24 cellular contexts compared by ENCODE assay signal in genomic region chr15:56923174-56923579, GRCh38. TPM values are rescaled to one million over a fixed set of nuclear protein-coding genes. Genes with fewer than 3 reads are reported as not detected.
DNase-seq lines count a peak whose midpoint lies in the region; ATAC-seq and TF ChIP-seq lines count a peak whose summit lies in the region.
"Had no signal": no experiment of that assay in that cellular context is flagged by ENCODE, and none has a peak within 500 bp of the region (broad histone marks: within the 10 kb centered on the region; RNA-seq: fewer than 3 reads in every experiment).

No MANE protein-coding gene starts in this region.

- H3K9me3 Mint-ChIP-seq in GM23338 (no peaks in the 10 kb centered on the region), chondrocyte (ENCODE audit: low read depth) (no peaks in the 10 kb centered on the region), progenitor cell of endocrine pancreas (ENCODE audit: low read depth) (no peaks in the 10 kb centered on the region)
- H3K9me3 Mint-ChIP-seq: activated CD4-positive, alpha-beta T cell treated with anti-CD3 and anti-CD28 coated beads, Interleukin-2, amount 10 ng/mL, durations not matched to agents 24 days and 14 days; activated T-helper 2 cell treated with anti-CD3 and anti-CD28 coated beads, Interferon-gamma antibody, Interleukin-2, Interleukin-4, amounts not matched to agents 10 μg/mL and 5 μg/mL and 100 μg/mL, durations not matched to agents 14 hours and 24 hours and 36 hours had no signal

- H3K4me1 Mint-ChIP-seq in GM23338 = peaks cover 31% of the 10 kb centered on the region
- peaks cover 60% of the 10 kb centered on the region for H3K4me1 Mint-ChIP-seq in chondrocyte (ENCODE audit: low read depth)
- H3K4me1 Mint-ChIP-seq in progenitor cell of endocrine pancreas (ENCODE audit: low read depth) = peaks cover 42% of the 10 kb centered on the region

- intact Hi-C loops in sciatic nerve (cut with DNase I) = no loop called here
- intact Hi-C loops in gastrocnemius medialis (cut with DNase I; ENCODE audit: low total_unique reads) = no loop called here

- no peaks in the 10 kb centered on the region for H3K9me3 ChIP-seq in Karpas-422 (ENCODE audit: low read length)
- no peaks in the 10 kb centered on the region for H3K9me3 ChIP-seq in gastrocnemius medialis
- H3K9me3 ChIP-seq: esophagus squamous epithelium, left lung, mucosa of descending colon, thyroid gland had no signal

- H3K27me3 ChIP-seq in GM23338 (ENCODE audit: insufficient read depth) = no peaks in the 10 kb centered on the region
- no peaks in the 10 kb centered on the region for H3K27me3 ChIP-seq in Karpas-422 (ENCODE audit: low read length)
- H3K27me3 ChIP-seq in gastrocnemius medialis = no peaks in the 10 kb centered on the region
- H3K27me3 ChIP-seq: esophagus squamous epithelium, left lung, thyroid gland had no signal

- TF ChIP-seq POLR2A in gastrocnemius medialis (IDR thresholded peaks at IDR 0.05) = no peak

- H3K79me2 ChIP-seq in GM23338 (replicated peaks; ENCODE audit: insufficient read depth) (peaks cover 87% of the 10 kb centered on the region), Karpas-422 (ENCODE audit: low read length) (peaks cover 90% of the 10 kb centered on the region)

- H3K4me1 ChIP-seq in GM23338 (ENCODE audit: insufficient read depth) = peaks cover 29% of the 10 kb centered on the region
- peaks cover 68% of the 10 kb centered on the region for H3K4me1 ChIP-seq in Karpas-422 (ENCODE audit: low read length)
- H3K4me1 ChIP-seq in gastrocnemius medialis = peaks cover 43 to 67% of the 10 kb centered on the region in 2 donors

- H3K9me2 ChIP-seq in GM23338 (ENCODE audit: insufficient read depth) (no peaks in the 10 kb centered on the region), Karpas-422 (replicated peaks; ENCODE audit: insufficient read depth, low read length) (no peaks in the 10 kb centered on the region)

- DNase-seq in GM23338 (ENCODE audit: low spot score) = no peak
- no peak for DNase-seq in Karpas-422
- DNase-seq in chondrocyte (ENCODE audit: low spot score) = no peak
- DNase-seq in progenitor cell of endocrine pancreas (ENCODE audit: low spot score, unreplicated experiment) = no peak
- DNase-seq in sciatic nerve (ENCODE audit: low spot score) = no peak
- no peak for DNase-seq in gastrocnemius medialis
- DNase-seq: activated CD4-positive, alpha-beta T cell treated with anti-CD3 and anti-CD28 coated beads, Interleukin-2, amount 10 ng/mL, durations not matched to agents 24 days and 14 days; AML-193; central memory CD4-positive, alpha-beta T cell; effector CD4-positive, alpha-beta T cell; esophagus squamous epithelium; head of caudate nucleus; KBM-7; left lung; mucosa of descending colon; NCI-H1048; NCI-H2029 treated with DMSO at 0.1 percent for 48 hours; nucleus accumbens; right cardiac atrium; thyroid gland had no signal

- H3K4me2 ChIP-seq in GM23338 (no peak overlapping the region), Karpas-422 (ENCODE audit: low read depth, low read length, poor library complexity, severe bottlenecking) (peak overlapping the region; percentile 34)

- H4K20me1 ChIP-seq in GM23338 (replicated peaks; ENCODE audit: insufficient read depth) = no peaks in the 10 kb centered on the region
- no peaks in the 10 kb centered on the region for H4K20me1 ChIP-seq in Karpas-422 (ENCODE audit: insufficient read depth, low read depth, low read length)

- H3K4me3 ChIP-seq in GM23338 (no peak overlapping the region), Karpas-422 (ENCODE audit: low read length) (no peak overlapping the region), gastrocnemius medialis (no peak overlapping the region)
- H3K4me3 ChIP-seq: esophagus squamous epithelium, left lung, mucosa of descending colon, thyroid gland had no signal

- in situ Hi-C loops in gastrocnemius medialis (cut with MboI; ENCODE audit: low sequenced_read_pairs in 4 of 4) = loop anchor here (5.0 to 25.0 kb wide), 5 partner anchors 36 to 389 kb away; no protein-coding TSS in a partner anchor

- H3F3A ChIP-seq in GM23338 (replicated peaks; ENCODE audit: low read depth) = no peaks in the 10 kb centered on the region

- peaks cover 14% of the 10 kb centered on the region; the same call in 1 of the 2 replicates for H3K36me3 ChIP-seq in GM23338 (ENCODE audit: insufficient read depth)
- H3K36me3 ChIP-seq in Karpas-422 (ENCODE audit: insufficient read depth, low read length) = peaks cover 53% of the 10 kb centered on the region
- no peaks in the 10 kb centered on the region for H3K36me3 ChIP-seq in gastrocnemius medialis
- H3K36me3 ChIP-seq: thyroid gland had no signal

- H2AFZ ChIP-seq in GM23338 = no peak overlapping the region
- no peak overlapping the region for H2AFZ ChIP-seq in Karpas-422 (ENCODE audit: low read length)

- H3K9ac ChIP-seq in Karpas-422 (ENCODE audit: low read length) = no peak overlapping the region

- H3K4me3 Mint-ChIP-seq in GM23338 (no peak overlapping the region), chondrocyte (ENCODE audit: unreplicated experiment) (no peak overlapping the region), progenitor cell of endocrine pancreas (ENCODE audit: low read depth) (no peak overlapping the region)
- H3K4me3 Mint-ChIP-seq: activated CD4-positive, alpha-beta T cell treated with anti-CD3 and anti-CD28 coated beads, Interleukin-2, amount 10 ng/mL, durations not matched to agents 24 days and 14 days had no signal

- H3K27ac Mint-ChIP-seq in GM23338 = no peak overlapping the region
- peak overlapping the region; percentile 71 for H3K27ac Mint-ChIP-seq in chondrocyte (ENCODE audit: unreplicated experiment)
- H3K27ac Mint-ChIP-seq in progenitor cell of endocrine pancreas = peak overlapping the region; percentile 7
- H3K27ac Mint-ChIP-seq: activated CD4-positive, alpha-beta T cell treated with anti-CD3 and anti-CD28 coated beads, Interleukin-2, amount 10 ng/mL, durations not matched to agents 24 days and 14 days; activated T-helper 2 cell treated with anti-CD3 and anti-CD28 coated beads, Interferon-gamma antibody, Interleukin-2, Interleukin-4, amounts not matched to agents 10 μg/mL and 5 μg/mL and 100 μg/mL, durations not matched to agents 14 hours and 24 hours and 36 hours had no signal

- ATAC-seq in GM23338 (no peak), sciatic nerve (no peak), gastrocnemius medialis (no peak), GM19328 (IDR thresholded peaks at IDR 0.05; ENCODE audit: unreplicated experiment) (no peak)
- ATAC-seq: left lung, mucosa of descending colon, right cardiac atrium, Right ventricle myocardium inferior had no signal

- H3K27me3 Mint-ChIP-seq in GM23338 (ENCODE audit: insufficient read depth, low read depth, poor library complexity) = peaks cover 4% of the 10 kb centered on the region
- no peaks in the 10 kb centered on the region for H3K27me3 Mint-ChIP-seq in chondrocyte (ENCODE audit: low read depth)
- no peaks in the 10 kb centered on the region for H3K27me3 Mint-ChIP-seq in progenitor cell of endocrine pancreas
- H3K27me3 Mint-ChIP-seq: activated CD4-positive, alpha-beta T cell treated with anti-CD3 and anti-CD28 coated beads, Interleukin-2, amount 10 ng/mL, durations not matched to agents 24 days and 14 days had no signal

- H3K36me3 Mint-ChIP-seq in GM23338 (ENCODE audit: low read depth) (peaks cover 33% of the 10 kb centered on the region), chondrocyte (ENCODE audit: low read depth) (peaks cover 13% of the 10 kb centered on the region), progenitor cell of endocrine pancreas (ENCODE audit: insufficient read depth) (peaks cover 22% of the 10 kb centered on the region)

- 0 out of 2 replicates have a peak overlapping the region, but pooled peaks have one; percentile 15 for H3K27ac ChIP-seq in GM23338 (ENCODE audit: low read depth)
- H3K27ac ChIP-seq in Karpas-422 (ENCODE audit: low read length) = no peak overlapping the region
- H3K27ac ChIP-seq in gastrocnemius medialis = no peak overlapping the region
- H3K27ac ChIP-seq: esophagus squamous epithelium, HL-60, left lung, thyroid gland had no signal

- no peak for TF ChIP-seq CTCF in GM23338 (conservative IDR thresholded peaks at IDR 0.05; ENCODE audit: low read depth in 2 of 2)
- TF ChIP-seq CTCF in chondrocyte (IDR thresholded peaks at IDR 0.05) = no peak
- no peak for TF ChIP-seq CTCF in progenitor cell of endocrine pancreas (IDR thresholded peaks at IDR 0.05; ENCODE audit: unreplicated experiment)
- no peak for TF ChIP-seq CTCF in gastrocnemius medialis (IDR thresholded peaks at IDR 0.05 in 4 of 5, conservative IDR thresholded peaks at IDR 0.05 in 1 of 5)

TF ChIP-seq in GM23338, 12 proteins besides CTCF, POLR2A, EP300 and RAD21:
- TF ChIP-seq ETS1 (IDR thresholded peaks at IDR 0.05) = no peak

RNA-seq across cellular contexts. Expression of gene TCF12, which starts 4.7 kb away (rescaled TPM):
- 69.2 and 104 TPM in 2 replicates for total RNA-seq in GM23338 (2014; rRNA removed; shearing (Covaris generic))
- polyA plus RNA-seq in GM23338 (2016; fragmentation: Nextera tagmentation; extraction: Ambion mirVana) = 26.9 and 27.6 TPM in 2 replicates
- total RNA-seq in Karpas-422 (2014; rRNA removed; shearing (Covaris generic); ENCODE audit: low replicate concordance) = 189 and 287 TPM in 2 replicates
- total RNA-seq in chondrocyte = 106 to 154 TPM (median 110 TPM) in 3 replicates
- 164 and 167 TPM in 2 replicates for total RNA-seq in progenitor cell of endocrine pancreas
- 155 TPM for total RNA-seq in sciatic nerve
- 10 to 100 TPM; 34.9 to 63.0 (median 51.4) TPM for total RNA-seq in gastrocnemius medialis
